Comparison of ENCODE assay signal across 1 cellular context in genomic region chr17:4221163-4221562, GRCh38.
TF ChIP-seq lines count a peak whose summit lies in the region.

No MANE protein-coding gene starts in this region.

TF ChIP-seq in GM23338, 12 proteins besides CTCF, POLR2A, EP300 and RAD21 (continued from another document):
- TF ChIP-seq ETS1 (IDR thresholded peaks at IDR 0.05): no peak
- TF ChIP-seq, protein P1, sequence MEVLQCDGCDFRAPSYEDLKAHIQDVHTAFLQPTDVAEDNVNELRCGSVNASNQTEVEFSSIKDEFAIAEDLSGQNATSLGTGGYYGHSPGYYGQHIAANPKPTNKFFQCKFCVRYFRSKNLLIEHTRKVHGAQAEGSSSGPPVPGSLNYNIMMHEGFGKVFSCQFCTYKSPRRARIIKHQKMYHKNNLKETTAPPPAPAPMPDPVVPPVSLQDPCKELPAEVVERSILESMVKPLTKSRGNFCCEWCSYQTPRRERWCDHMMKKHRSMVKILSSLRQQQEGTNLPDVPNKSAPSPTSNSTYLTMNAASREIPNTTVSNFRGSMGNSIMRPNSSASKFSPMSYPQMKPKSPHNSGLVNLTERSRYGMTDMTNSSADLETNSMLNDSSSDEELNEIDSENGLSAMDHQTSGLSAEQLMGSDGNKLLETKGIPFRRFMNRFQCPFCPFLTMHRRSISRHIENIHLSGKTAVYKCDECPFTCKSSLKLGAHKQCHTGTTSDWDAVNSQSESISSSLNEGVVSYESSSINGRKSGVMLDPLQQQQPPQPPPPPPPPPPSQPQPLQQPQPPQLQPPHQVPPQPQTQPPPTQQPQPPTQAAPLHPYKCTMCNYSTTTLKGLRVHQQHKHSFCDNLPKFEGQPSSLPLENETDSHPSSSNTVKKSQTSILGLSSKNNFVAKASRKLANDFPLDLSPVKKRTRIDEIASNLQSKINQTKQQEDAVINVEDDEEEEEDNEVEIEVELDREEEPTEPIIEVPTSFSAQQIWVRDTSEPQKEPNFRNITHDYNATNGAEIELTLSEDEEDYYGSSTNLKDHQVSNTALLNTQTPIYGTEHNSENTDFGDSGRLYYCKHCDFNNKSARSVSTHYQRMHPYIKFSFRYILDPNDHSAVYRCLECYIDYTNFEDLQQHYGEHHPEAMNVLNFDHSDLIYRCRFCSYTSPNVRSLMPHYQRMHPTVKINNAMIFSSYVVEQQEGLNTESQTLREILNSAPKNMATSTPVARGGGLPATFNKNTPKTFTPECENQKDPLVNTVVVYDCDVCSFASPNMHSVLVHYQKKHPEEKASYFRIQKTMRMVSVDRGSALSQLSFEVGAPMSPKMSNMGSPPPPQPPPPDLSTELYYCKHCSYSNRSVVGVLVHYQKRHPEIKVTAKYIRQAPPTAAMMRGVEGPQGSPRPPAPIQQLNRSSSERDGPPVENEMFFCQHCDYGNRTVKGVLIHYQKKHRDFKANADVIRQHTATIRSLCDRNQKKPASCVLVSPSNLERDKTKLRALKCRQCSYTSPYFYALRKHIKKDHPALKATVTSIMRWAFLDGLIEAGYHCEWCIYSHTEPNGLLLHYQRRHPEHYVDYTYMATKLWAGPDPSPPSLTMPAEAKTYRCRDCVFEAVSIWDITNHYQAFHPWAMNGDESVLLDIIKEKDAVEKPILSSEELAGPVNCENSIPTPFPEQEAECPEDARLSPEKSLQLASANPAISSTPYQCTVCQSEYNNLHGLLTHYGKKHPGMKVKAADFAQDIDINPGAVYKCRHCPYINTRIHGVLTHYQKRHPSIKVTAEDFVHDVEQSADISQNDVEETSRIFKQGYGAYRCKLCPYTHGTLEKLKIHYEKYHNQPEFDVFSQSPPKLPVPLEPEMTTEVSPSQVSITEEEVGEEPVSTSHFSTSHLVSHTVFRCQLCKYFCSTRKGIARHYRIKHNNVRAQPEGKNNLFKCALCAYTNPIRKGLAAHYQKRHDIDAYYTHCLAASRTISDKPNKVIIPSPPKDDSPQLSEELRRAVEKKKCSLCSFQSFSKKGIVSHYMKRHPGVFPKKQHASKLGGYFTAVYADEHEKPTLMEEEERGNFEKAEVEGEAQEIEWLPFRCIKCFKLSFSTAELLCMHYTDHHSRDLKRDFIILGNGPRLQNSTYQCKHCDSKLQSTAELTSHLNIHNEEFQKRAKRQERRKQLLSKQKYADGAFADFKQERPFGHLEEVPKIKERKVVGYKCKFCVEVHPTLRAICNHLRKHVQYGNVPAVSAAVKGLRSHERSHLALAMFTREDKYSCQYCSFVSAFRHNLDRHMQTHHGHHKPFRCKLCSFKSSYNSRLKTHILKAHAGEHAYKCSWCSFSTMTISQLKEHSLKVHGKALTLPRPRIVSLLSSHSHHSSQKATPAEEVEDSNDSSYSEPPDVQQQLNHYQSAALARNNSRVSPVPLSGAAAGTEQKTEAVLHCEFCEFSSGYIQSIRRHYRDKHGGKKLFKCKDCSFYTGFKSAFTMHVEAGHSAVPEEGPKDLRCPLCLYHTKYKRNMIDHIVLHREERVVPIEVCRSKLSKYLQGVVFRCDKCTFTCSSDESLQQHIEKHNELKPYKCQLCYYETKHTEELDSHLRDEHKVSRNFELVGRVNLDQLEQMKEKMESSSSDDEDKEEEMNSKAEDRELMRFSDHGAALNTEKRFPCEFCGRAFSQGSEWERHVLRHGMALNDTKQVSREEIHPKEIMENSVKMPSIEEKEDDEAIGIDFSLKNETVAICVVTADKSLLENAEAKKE (CRISPR knock-in tag; IDR thresholded peaks at IDR 0.05): no peak
- no peak for TF ChIP-seq ZNF114 (CRISPR knock-in tag; IDR thresholded peaks at IDR 0.05)
- TF ChIP-seq ZNF331 (CRISPR knock-in tag; IDR thresholded peaks at IDR 0.05; ENCODE audit: low read depth): no peak
